Comparison of ENCODE assay signal across 22 cellular contexts in genomic region chr1:223217781-223218180, GRCh38.
"Had no signal": no experiment of that assay in that cellular context is flagged by ENCODE, and none has a peak within 500 bp of the region (broad histone marks: within the 10 kb centered on the region; RNA-seq: fewer than 3 reads in every experiment).

No MANE protein-coding gene starts in this region.

- H3K27ac ChIP-seq: SJSA1, SK-N-MC had no signal

- DNase-seq: Karpas-422, KG1, MG63, NCI-H1092, NCI-H1105 treated with DMSO at 0.1 percent for 48 hours, NCI-H1417 treated with DMSO at 0.1 percent for 48 hours, NCI-H146, NCI-H1694 treated with DMSO at 0.1 percent for 48 hours, NCI-H1930, NCI-H2081, NCI-H2107, NCI-H226, NCI-H446, NCI-H510A, NCI-H524 treated with DMSO at 0.1 percent for 48 hours, NCI-H69, NCI-H774, Right ventricle myocardium superior, RPMI8226, SIG-M5 had no signal

- H3K9me3 ChIP-seq: SJSA1 had no signal

- H3K4me3 ChIP-seq: MG63, SJSA1, SK-N-MC had no signal

- H3K36me3 ChIP-seq: MG63, SJSA1 had no signal

- H3K27me3 ChIP-seq: MG63, SJSA1 had no signal
